8 cellular contexts compared by ENCODE assay signal in genomic region chr20:37406010-37406998, GRCh38.
A peak's percentile ranks its signal among the peaks of the same experiment; 100 is the strongest.
DNase-seq lines count a peak whose midpoint lies in the region; ATAC-seq and TF ChIP-seq lines count a peak whose summit lies in the region.

No MANE protein-coding gene starts in this region.

- peaks cover 19% of the 10 kb centered on the region for H3K27me3 ChIP-seq in lower lobe of right lung (ENCODE audit: low read depth)

- peak; percentile 66 for ATAC-seq in SK-N-SH treated with all-trans-retinoic acid at 6 μM for 48 hours
- peak; percentile 67 to 78 for ATAC-seq in lower lobe of right lung
- ATAC-seq in HG03280 (IDR thresholded peaks at IDR 0.05; ENCODE audit: unreplicated experiment), result no peak

- H3K36me3 ChIP-seq in lower lobe of right lung, result peaks cover 29% of the 10 kb centered on the region

- intact Hi-C loops in lower lobe of right lung (cut with DNase I), result no loop called here

- DNase-seq in SHP77 (lab: John Stamatoyannopoulos, UW) (peak; percentile 49 to 57), SHP77 treated with DMSO at 0.1 percent for 48 hours (lab: John Stamatoyannopoulos, UW) (no peak), HuH-7 (ENCODE audit: low spot score) (peak; percentile 91), cerebellum (ENCODE audit: low spot score) (peak; percentile 64), lower lobe of right lung (no peak)
- DNase-seq in stimulated activated CD8-positive, alpha-beta memory T cell treated with anti-CD3 and anti-CD28 coated beads, Interleukin-15, amount 100 ng/mL, for 24 hours (ENCODE audit: low read depth), result peak; percentile 22

- TF ChIP-seq CTCF in lower lobe of right lung (IDR thresholded peaks at IDR 0.05), result no peak

- peaks cover 8% of the 10 kb centered on the region for H3K4me1 ChIP-seq in lower lobe of right lung

- H3K9me3 ChIP-seq in lower lobe of right lung, result no peaks in the 10 kb centered on the region

- H3K4me3 ChIP-seq in lower lobe of right lung, result peak overlapping the region; percentile 42

- no peak overlapping the region for H3K27ac ChIP-seq in lower lobe of right lung

TF ChIP-seq in SK-N-SH treated with all-trans-retinoic acid at 6 μM for 48 hours, 23 proteins besides CTCF, POLR2A, EP300 and RAD21:
- TF ChIP-seq RARB (CRISPR knock-in tag; IDR thresholded peaks at IDR 0.05) (no peak), TCF4 (CRISPR knock-in tag; IDR thresholded peaks at IDR 0.05; ENCODE audit: borderline replicate concordance) (peak; percentile 47; the same call in 1 of the 2 replicates), ZNF70 (CRISPR knock-in tag; IDR thresholded peaks at IDR 0.05) (no peak), ZC3H10 (CRISPR knock-in tag; IDR thresholded peaks at IDR 0.05) (no peak), ZFP30 (CRISPR knock-in tag; IDR thresholded peaks at IDR 0.05) (no peak), GLIS3 (CRISPR knock-in tag; IDR thresholded peaks at IDR 0.05) (0 out of 2 replicates have a peak, but pooled peaks have one; percentile 34), ARNTL (CRISPR knock-in tag; IDR thresholded peaks at IDR 0.05; ENCODE audit: borderline replicate concordance, low read depth) (peak; percentile 78; the same call in 1 of the 2 replicates), ZNF565 (CRISPR knock-in tag; conservative IDR thresholded peaks at IDR 0.05; ENCODE audit: low read depth) (no peak), ZNF8 (CRISPR knock-in tag; IDR thresholded peaks at IDR 0.05) (no peak), ESRRG (CRISPR knock-in tag; IDR thresholded peaks at IDR 0.05) (no peak), TOX (CRISPR knock-in tag; IDR thresholded peaks at IDR 0.05; ENCODE audit: borderline replicate concordance) (no peak), OSR1 (CRISPR knock-in tag; IDR thresholded peaks at IDR 0.05) (no peak), SNAI2 (CRISPR knock-in tag; IDR thresholded peaks at IDR 0.05) (no peak), ZFP3 (CRISPR knock-in tag; IDR thresholded peaks at IDR 0.05) (no peak), CREB5 (CRISPR knock-in tag; IDR thresholded peaks at IDR 0.05; ENCODE audit: low read depth) (no peak), TSHZ2 (CRISPR knock-in tag; IDR thresholded peaks at IDR 0.05) (peak; percentile 71), PPARA (CRISPR knock-in tag; IDR thresholded peaks at IDR 0.05; ENCODE audit: borderline replicate concordance) (no peak), ISL1 (CRISPR knock-in tag; IDR thresholded peaks at IDR 0.05) (no peak), BACH2 (CRISPR knock-in tag; IDR thresholded peaks at IDR 0.05; ENCODE audit: borderline replicate concordance) (no peak), CSDC2 (CRISPR knock-in tag; IDR thresholded peaks at IDR 0.05) (no peak)
- TF ChIP-seq, protein P1, sequence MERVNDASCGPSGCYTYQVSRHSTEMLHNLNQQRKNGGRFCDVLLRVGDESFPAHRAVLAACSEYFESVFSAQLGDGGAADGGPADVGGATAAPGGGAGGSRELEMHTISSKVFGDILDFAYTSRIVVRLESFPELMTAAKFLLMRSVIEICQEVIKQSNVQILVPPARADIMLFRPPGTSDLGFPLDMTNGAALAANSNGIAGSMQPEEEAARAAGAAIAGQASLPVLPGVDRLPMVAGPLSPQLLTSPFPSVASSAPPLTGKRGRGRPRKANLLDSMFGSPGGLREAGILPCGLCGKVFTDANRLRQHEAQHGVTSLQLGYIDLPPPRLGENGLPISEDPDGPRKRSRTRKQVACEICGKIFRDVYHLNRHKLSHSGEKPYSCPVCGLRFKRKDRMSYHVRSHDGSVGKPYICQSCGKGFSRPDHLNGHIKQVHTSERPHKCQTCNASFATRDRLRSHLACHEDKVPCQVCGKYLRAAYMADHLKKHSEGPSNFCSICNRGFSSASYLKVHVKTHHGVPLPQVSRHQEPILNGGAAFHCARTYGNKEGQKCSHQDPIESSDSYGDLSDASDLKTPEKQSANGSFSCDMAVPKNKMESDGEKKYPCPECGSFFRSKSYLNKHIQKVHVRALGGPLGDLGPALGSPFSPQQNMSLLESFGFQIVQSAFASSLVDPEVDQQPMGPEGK (CRISPR knock-in tag; IDR thresholded peaks at IDR 0.05; ENCODE audit: borderline replicate concordance), result no peak
- TF ChIP-seq, protein P2, sequence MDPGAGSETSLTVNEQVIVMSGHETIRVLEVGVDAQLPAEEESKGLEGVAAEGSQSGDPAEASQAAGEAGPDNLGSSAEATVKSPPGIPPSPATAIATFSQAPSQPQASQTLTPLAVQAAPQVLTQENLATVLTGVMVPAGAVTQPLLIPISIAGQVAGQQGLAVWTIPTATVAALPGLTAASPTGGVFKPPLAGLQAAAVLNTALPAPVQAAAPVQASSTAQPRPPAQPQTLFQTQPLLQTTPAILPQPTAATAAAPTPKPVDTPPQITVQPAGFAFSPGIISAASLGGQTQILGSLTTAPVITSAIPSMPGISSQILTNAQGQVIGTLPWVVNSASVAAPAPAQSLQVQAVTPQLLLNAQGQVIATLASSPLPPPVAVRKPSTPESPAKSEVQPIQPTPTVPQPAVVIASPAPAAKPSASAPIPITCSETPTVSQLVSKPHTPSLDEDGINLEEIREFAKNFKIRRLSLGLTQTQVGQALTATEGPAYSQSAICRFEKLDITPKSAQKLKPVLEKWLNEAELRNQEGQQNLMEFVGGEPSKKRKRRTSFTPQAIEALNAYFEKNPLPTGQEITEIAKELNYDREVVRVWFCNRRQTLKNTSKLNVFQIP (CRISPR knock-in tag; IDR thresholded peaks at IDR 0.05; ENCODE audit: borderline replicate concordance, low read depth), result no peak
- TF ChIP-seq, protein P3, sequence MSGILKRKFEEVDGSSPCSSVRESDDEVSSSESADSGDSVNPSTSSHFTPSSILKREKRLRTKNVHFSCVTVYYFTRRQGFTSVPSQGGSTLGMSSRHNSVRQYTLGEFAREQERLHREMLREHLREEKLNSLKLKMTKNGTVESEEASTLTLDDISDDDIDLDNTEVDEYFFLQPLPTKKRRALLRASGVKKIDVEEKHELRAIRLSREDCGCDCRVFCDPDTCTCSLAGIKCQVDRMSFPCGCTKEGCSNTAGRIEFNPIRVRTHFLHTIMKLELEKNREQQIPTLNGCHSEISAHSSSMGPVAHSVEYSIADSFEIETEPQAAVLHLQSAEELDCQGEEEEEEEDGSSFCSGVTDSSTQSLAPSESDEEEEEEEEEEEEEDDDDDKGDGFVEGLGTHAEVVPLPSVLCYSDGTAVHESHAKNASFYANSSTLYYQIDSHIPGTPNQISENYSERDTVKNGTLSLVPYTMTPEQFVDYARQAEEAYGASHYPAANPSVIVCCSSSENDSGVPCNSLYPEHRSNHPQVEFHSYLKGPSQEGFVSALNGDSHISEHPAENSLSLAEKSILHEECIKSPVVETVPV (CRISPR knock-in tag; IDR thresholded peaks at IDR 0.05), result no peak

Comparison
In these comparisons a context has a peak if more than half of its experiments do, and no peak if none do; other contexts are left out.
1. DNase-seq: peak in SHP77 (2 of 2), HuH-7 (single experiment), cerebellum (single experiment) and stimulated activated CD8-positive, alpha-beta memory T cell treated with anti-CD3 and anti-CD28 coated beads, Interleukin-15, amount 100 ng/mL, for 24 hours (single experiment); none in SHP77 treated with DMSO at 0.1 percent for 48 hours (single experiment) and lower lobe of right lung (single experiment).